Comparison of ENCODE assay signal across 8 cellular contexts in genomic region chr6:29653452-29654038, GRCh38. TPM values are rescaled to one million over a fixed set of nuclear protein-coding genes. Genes with fewer than 3 reads are reported as not detected.
DNase-seq lines count a peak whose midpoint lies in the region; ATAC-seq, FAIRE-seq and TF ChIP-seq lines count a peak whose summit lies in the region.

No MANE protein-coding gene starts in this region.

- no peak overlapping the region for H3K27ac ChIP-seq in gastrocnemius medialis

- H3K36me3 Mint-ChIP-seq in glutamatergic neuron (ENCODE audit: unreplicated experiment) = no peaks in the 10 kb centered on the region

- peak; percentile 36 for DNase-seq in Caki2 (ENCODE audit: low read depth)
- DNase-seq in HTR-8/SVneo (ENCODE audit: insufficient read length, low spot score) = peak; percentile 62
- DNase-seq in NCI-H774 (lab: John Stamatoyannopoulos, UW) = peak; percentile 34
- peak; percentile 30 for DNase-seq in activated gamma-delta T cell treated with anti-CD3 and anti-CD28 coated beads, Interleukin-2, amount 50 U/mL, for 16 hours (ENCODE audit: low read depth)
- DNase-seq in glutamatergic neuron = no peak
- DNase-seq in gastrocnemius medialis = peak in 1 of 2 donors; percentile 17

- peaks cover 3% of the 10 kb centered on the region for H3K9me3 Mint-ChIP-seq in glutamatergic neuron (ENCODE audit: unreplicated experiment)

- TF ChIP-seq POLR2A in gastrocnemius medialis (IDR thresholded peaks at IDR 0.05) = no peak

- no peak overlapping the region for H3K27ac Mint-ChIP-seq in glutamatergic neuron (ENCODE audit: unreplicated experiment)

- no peak overlapping the region for H3K4me3 Mint-ChIP-seq in glutamatergic neuron (ENCODE audit: unreplicated experiment)

- no peaks in the 10 kb centered on the region for H3K27me3 Mint-ChIP-seq in glutamatergic neuron (ENCODE audit: unreplicated experiment)

- FAIRE-seq in HTR-8/SVneo (lab: Jason Lieb, UNC) = no peak

- H3K4me3 ChIP-seq in gastrocnemius medialis = no peak overlapping the region

- TF ChIP-seq CTCF in glutamatergic neuron (IDR thresholded peaks at IDR 0.05; ENCODE audit: partially characterized antibody, unreplicated experiment) = peak; percentile 91
- peak; percentile 16 to 83 (median 50) for TF ChIP-seq CTCF in gastrocnemius medialis (IDR thresholded peaks at IDR 0.05 in 4 of 5, conservative IDR thresholded peaks at IDR 0.05 in 1 of 5)

- ATAC-seq in gastrocnemius medialis (no peak), HG03460 (IDR thresholded peaks at IDR 0.05; ENCODE audit: unreplicated experiment) (no peak), HG03045 (IDR thresholded peaks at IDR 0.05; ENCODE audit: unreplicated experiment) (no peak)

- no peaks in the 10 kb centered on the region for H3K36me3 ChIP-seq in gastrocnemius medialis

- H3K27me3 ChIP-seq in gastrocnemius medialis = no peaks in the 10 kb centered on the region

- H3K4me1 ChIP-seq in gastrocnemius medialis = peaks cover 0 to 3% of the 10 kb centered on the region in 2 donors

- no peaks in the 10 kb centered on the region for H3K9me3 ChIP-seq in gastrocnemius medialis

- in situ Hi-C loops in Caki2 (cut with HindIII; ENCODE audit: low pct_unique_long_range_greater_than_20kb, low sequenced_read_pairs) = no loop called here
- in situ Hi-C loops in gastrocnemius medialis (cut with MboI; ENCODE audit: low sequenced_read_pairs in 4 of 4) = no loop called here

- intact Hi-C loops in gastrocnemius medialis (cut with DNase I; ENCODE audit: low total_unique reads) = no loop called here

- H3K4me1 Mint-ChIP-seq in glutamatergic neuron (ENCODE audit: low read depth, unreplicated experiment) = no peaks in the 10 kb centered on the region

RNA-seq across cellular contexts. Expression of gene MOG, which starts 3.3 kb away (rescaled TPM):
- not detected in 2 replicates for total RNA-seq in Caki2 (2014; rRNA removed; shearing (Covaris generic); ENCODE audit: low replicate concordance)
- total RNA-seq in glutamatergic neuron (ENCODE audit: unreplicated experiment) (not detected), gastrocnemius medialis (not detected)

RNA-seq across cellular contexts. Expression of gene GABBR1, which starts 20.6 kb away (rescaled TPM):
- total RNA-seq in Caki2 (2014; rRNA removed; shearing (Covaris generic); ENCODE audit: low replicate concordance) = 1.6 and 3.4 TPM in 2 replicates
- total RNA-seq in glutamatergic neuron (ENCODE audit: unreplicated experiment) (158 TPM), gastrocnemius medialis (1 to 10 TPM; 1.0 to 3.8 (median 3.1) TPM)

RNA-seq across cellular contexts. Expression of gene ZFP57, which starts 27.4 kb away (rescaled TPM):
- not detected in 2 replicates for total RNA-seq in Caki2 (2014; rRNA removed; shearing (Covaris generic); ENCODE audit: low replicate concordance)
- not detected for total RNA-seq in glutamatergic neuron (ENCODE audit: unreplicated experiment)
- total RNA-seq in gastrocnemius medialis = under 1 TPM in 1 of 4 donors, not detected in 3; 0.16 TPM

Comparison
In these comparisons a context has a peak if more than half of its experiments do, and no peak if none do; other contexts are left out.
1. RNA of gene GABBR1, which starts 20.6 kb away (total RNA-seq): 158 TPM in glutamatergic neuron (single experiment); 1.0 to 3.8 TPM in gastrocnemius medialis and 1.6 to 3.4 TPM in Caki2; every median in the first group is over 10 times any median in the second.